Comparison of ENCODE assay signal across 9 cellular contexts in the genomic region with DNA sequence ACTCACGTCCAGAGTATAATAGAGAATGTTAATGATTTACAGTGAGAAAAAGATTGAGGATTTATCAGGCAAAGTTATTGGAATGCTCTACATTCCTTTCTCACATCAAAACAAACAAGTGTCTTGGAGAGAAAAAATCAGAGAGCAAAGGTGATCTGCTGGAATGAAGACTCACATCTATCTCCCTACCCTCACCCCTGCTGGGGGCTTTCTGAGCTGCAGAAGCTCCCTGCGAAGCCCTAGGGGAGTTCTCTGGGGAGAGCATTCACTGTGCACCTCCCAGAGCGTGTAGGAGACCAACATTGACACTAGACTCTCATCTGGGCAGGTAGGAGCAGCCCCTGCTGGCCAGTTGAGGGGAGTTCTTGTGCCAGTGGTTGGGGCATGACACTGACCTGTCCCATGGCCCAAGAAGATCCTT.
DNase-seq lines count a peak whose midpoint lies in the region; ATAC-seq and TF ChIP-seq lines count a peak whose summit lies in the region.
"Had no signal": no experiment of that assay in that cellular context is flagged by ENCODE, and none has a peak within 500 bp of the region (broad histone marks: within the 10 kb centered on the region; RNA-seq: fewer than 3 reads in every experiment).

No MANE protein-coding gene starts in this region.

- H3K36me3 ChIP-seq in left lung: no peaks in the 10 kb centered on the region

- no peak for TF ChIP-seq CTCF in left lung (IDR thresholded peaks at IDR 0.05)

- ATAC-seq in GM18511 (IDR thresholded peaks at IDR 0.05; ENCODE audit: unreplicated experiment): peak; percentile 38
- ATAC-seq in HG02642 (IDR thresholded peaks at IDR 0.05; ENCODE audit: poor library complexity, unreplicated experiment): peak; percentile 57
- no peak for ATAC-seq in left lung

- DNase-seq in RPMI7951 (ENCODE audit: low read depth) (peak; percentile 35), renal cortical epithelial cell (ENCODE audit: low read depth) (peak; percentile 86), left lung (no peak), posterior cingulate gyrus (no peak), NCI-H2196 treated with DMSO at 0.1 percent for 48 hours (lab: John Stamatoyannopoulos, UW; ENCODE audit: unreplicated experiment) (no peak)
- DNase-seq: amygdala, NCI-H1105 treated with DMSO at 0.1 percent for 48 hours had no signal

- no peaks in the 10 kb centered on the region for H3K9me3 ChIP-seq in left lung

- intact Hi-C loops in left lung (cut with DNase I): no loop called here
- intact Hi-C loops in posterior cingulate gyrus (cut with DNase I): no loop called here

- H3K4me3 ChIP-seq in left lung: no peak overlapping the region

- H3K27ac ChIP-seq in left lung: no peak overlapping the region

- no peaks in the 10 kb centered on the region for H3K27me3 ChIP-seq in left lung

- no peaks in the 10 kb centered on the region for H3K4me1 ChIP-seq in left lung

Comparison
In these comparisons a context has a peak if more than half of its experiments do, and no peak if none do; other contexts are left out.
1. DNase-seq: peak in RPMI7951 (single experiment) and renal cortical epithelial cell (single experiment); none in left lung (0 of 2), posterior cingulate gyrus (0 of 10) and NCI-H2196 treated with DMSO at 0.1 percent for 48 hours (single experiment).